26 cellular contexts compared by ENCODE assay signal in genomic region chr13:90919153-90919552, GRCh38.
"Had no signal": no experiment of that assay in that cellular context is flagged by ENCODE, and none has a peak within 500 bp of the region (broad histone marks: within the 10 kb centered on the region; RNA-seq: fewer than 3 reads in every experiment).

No MANE protein-coding gene starts in this region.

- H3K27me3 Mint-ChIP-seq: activated CD4-positive, alpha-beta memory T cell treated with anti-CD3 and anti-CD28 coated beads, Interleukin-2, amount 10 ng/mL, durations not matched to agents 7 days and 5 days; activated naive CD4-positive, alpha-beta T cell treated with anti-CD3 and anti-CD28 coated beads, Interleukin-2, amount 50 U/mL, for 24 hours; activated naive CD8-positive, alpha-beta T cell treated with anti-CD3 and anti-CD28 coated beads, Interleukin-2, amount 50 U/mL, for 24 hours; stimulated activated naive B cell treated with anti-CD40 and anti-IgM and Interleukin-4, amounts not matched to agents 10 μg/mL and 1 μg/mL and 100 μg/mL, for 72 hours had no signal

- H3K4me3 Mint-ChIP-seq: activated CD4-positive, alpha-beta memory T cell treated with anti-CD3 and anti-CD28 coated beads, Interleukin-2, amount 10 ng/mL, durations not matched to agents 7 days and 5 days; activated naive CD4-positive, alpha-beta T cell treated with anti-CD3 and anti-CD28 coated beads, Interleukin-2, amount 50 U/mL, for 24 hours; activated naive CD8-positive, alpha-beta T cell treated with anti-CD3 and anti-CD28 coated beads, Interleukin-2, amount 50 U/mL, for 24 hours; activated T-cell treated with anti-CD3 and anti-CD28 coated beads, Interleukin-2, amount 50 U/mL, for 4 hours; natural killer cell; stimulated activated naive B cell treated with anti-CD40 and anti-IgM and Interleukin-4, amounts not matched to agents 10 μg/mL and 1 μg/mL and 100 μg/mL, for 72 hours; T-helper 1 cell treated with Interleukin-12 subunit alpha and Interleukin-12 subunit beta and Interleukin-4 antibody, amounts not matched to agents 30 μg/mL and 1 μg/mL, for 36 hours had no signal

- ATAC-seq: activated CD4-positive, CD25-positive, alpha-beta regulatory T cell treated with anti-CD3 and anti-CD28 coated beads, Interleukin-2, amount 50 U/mL, for 24 hours; activated naive CD8-positive, alpha-beta T cell treated with anti-CD3 and anti-CD28 coated beads, Interleukin-2, amount 50 U/mL, for 24 hours; activated T-cell treated with anti-CD3 and anti-CD28 coated beads, Interleukin-2, amount 50 U/mL, for 4 hours; left ventricle myocardium superior; natural killer cell; psoas muscle; stimulated activated naive B cell treated with anti-CD40 and anti-IgM and Interleukin-4, amounts not matched to agents 10 μg/mL and 1 μg/mL and 100 μg/mL, for 72 hours had no signal

- H3K36me3 Mint-ChIP-seq: activated naive CD4-positive, alpha-beta T cell treated with anti-CD3 and anti-CD28 coated beads, Interleukin-2, amount 50 U/mL, for 24 hours; natural killer cell; stimulated activated naive B cell treated with anti-CD40 and anti-IgM and Interleukin-4, amounts not matched to agents 10 μg/mL and 1 μg/mL and 100 μg/mL, for 72 hours had no signal

- H3K27ac ChIP-seq: colonic mucosa, neutrophil, pancreas, psoas muscle, right atrium auricular region, stomach, tibial nerve, WERI-Rb-1 had no signal

- H3K27me3 ChIP-seq: colonic mucosa, neutrophil, pancreas, right atrium auricular region, stomach, tibial nerve had no signal

- H3K4me1 ChIP-seq: colonic mucosa, pancreas, psoas muscle, right atrium auricular region, stomach, tibial nerve had no signal

- H3K27ac Mint-ChIP-seq: activated CD4-positive, alpha-beta memory T cell treated with anti-CD3 and anti-CD28 coated beads, Interleukin-2, amount 10 ng/mL, durations not matched to agents 7 days and 5 days; activated naive CD4-positive, alpha-beta T cell treated with anti-CD3 and anti-CD28 coated beads, Interleukin-2, amount 50 U/mL, for 24 hours; activated naive CD8-positive, alpha-beta T cell treated with anti-CD3 and anti-CD28 coated beads, Interleukin-2, amount 50 U/mL, for 24 hours; activated T-helper 2 cell treated with anti-CD3 and anti-CD28 coated beads, Interferon-gamma antibody, Interleukin-2, Interleukin-4, amounts not matched to agents 10 μg/mL and 5 μg/mL and 100 μg/mL, durations not matched to agents 14 hours and 24 hours and 36 hours; natural killer cell; stimulated activated naive B cell treated with anti-CD40 and anti-IgM and Interleukin-4, amounts not matched to agents 10 μg/mL and 1 μg/mL and 100 μg/mL, for 72 hours; T-helper 1 cell treated with Interleukin-12 subunit alpha and Interleukin-12 subunit beta and Interleukin-4 antibody, amounts not matched to agents 30 μg/mL and 1 μg/mL, for 36 hours had no signal

- H3K36me3 ChIP-seq: colonic mucosa, neutrophil, pancreas, right atrium auricular region, stomach, tibial nerve, WERI-Rb-1 had no signal

- DNase-seq: activated CD4-positive, alpha-beta memory T cell treated with anti-CD3 and anti-CD28 coated beads, Interleukin-2, amount 10 ng/mL, durations not matched to agents 7 days and 5 days; activated CD4-positive, alpha-beta T cell treated with anti-CD3 and anti-CD28 coated beads for 48 hours; activated naive CD8-positive, alpha-beta T cell treated with anti-CD3 and anti-CD28 coated beads, Interleukin-2, amount 50 U/mL, for 24 hours; activated T-cell treated with anti-CD3 and anti-CD28 coated beads, Interleukin-2, amount 50 U/mL, for 4 hours; amygdala; colonic mucosa; effector CD8-positive, alpha-beta T cell; glutamatergic neuron; left cardiac atrium; left ventricle myocardium superior; natural killer cell; pancreas; psoas muscle; stimulated activated CD4-positive, alpha-beta T cell treated with anti-CD3 and anti-CD28 coated beads, Interleukin-15, amount 100 ng/mL, for 24 hours; stimulated activated CD4-positive, alpha-beta T cell treated with anti-CD3 and anti-CD28 coated beads, Interleukin-2, amount 100 ng/mL, for 24 hours; stimulated activated naive B cell treated with anti-CD40 and anti-IgM and Interleukin-4, amounts not matched to agents 10 μg/mL and 1 μg/mL and 100 μg/mL, for 72 hours; stomach; T-helper 9 cell; WERI-Rb-1 had no signal

- H3K4me3 ChIP-seq: colonic mucosa, pancreas, psoas muscle, right atrium auricular region, stomach, tibial nerve had no signal

- H3K9me3 ChIP-seq: colonic mucosa, neutrophil, pancreas, psoas muscle, right atrium auricular region, stomach, tibial nerve had no signal

- H3K4me1 Mint-ChIP-seq: activated CD4-positive, alpha-beta memory T cell treated with anti-CD3 and anti-CD28 coated beads, Interleukin-2, amount 10 ng/mL, durations not matched to agents 7 days and 5 days; activated naive CD4-positive, alpha-beta T cell treated with anti-CD3 and anti-CD28 coated beads, Interleukin-2, amount 50 U/mL, for 24 hours; activated naive CD8-positive, alpha-beta T cell treated with anti-CD3 and anti-CD28 coated beads, Interleukin-2, amount 50 U/mL, for 24 hours; natural killer cell; stimulated activated naive B cell treated with anti-CD40 and anti-IgM and Interleukin-4, amounts not matched to agents 10 μg/mL and 1 μg/mL and 100 μg/mL, for 72 hours had no signal
